9 cellular contexts compared by ENCODE assay signal in the genomic region with DNA sequence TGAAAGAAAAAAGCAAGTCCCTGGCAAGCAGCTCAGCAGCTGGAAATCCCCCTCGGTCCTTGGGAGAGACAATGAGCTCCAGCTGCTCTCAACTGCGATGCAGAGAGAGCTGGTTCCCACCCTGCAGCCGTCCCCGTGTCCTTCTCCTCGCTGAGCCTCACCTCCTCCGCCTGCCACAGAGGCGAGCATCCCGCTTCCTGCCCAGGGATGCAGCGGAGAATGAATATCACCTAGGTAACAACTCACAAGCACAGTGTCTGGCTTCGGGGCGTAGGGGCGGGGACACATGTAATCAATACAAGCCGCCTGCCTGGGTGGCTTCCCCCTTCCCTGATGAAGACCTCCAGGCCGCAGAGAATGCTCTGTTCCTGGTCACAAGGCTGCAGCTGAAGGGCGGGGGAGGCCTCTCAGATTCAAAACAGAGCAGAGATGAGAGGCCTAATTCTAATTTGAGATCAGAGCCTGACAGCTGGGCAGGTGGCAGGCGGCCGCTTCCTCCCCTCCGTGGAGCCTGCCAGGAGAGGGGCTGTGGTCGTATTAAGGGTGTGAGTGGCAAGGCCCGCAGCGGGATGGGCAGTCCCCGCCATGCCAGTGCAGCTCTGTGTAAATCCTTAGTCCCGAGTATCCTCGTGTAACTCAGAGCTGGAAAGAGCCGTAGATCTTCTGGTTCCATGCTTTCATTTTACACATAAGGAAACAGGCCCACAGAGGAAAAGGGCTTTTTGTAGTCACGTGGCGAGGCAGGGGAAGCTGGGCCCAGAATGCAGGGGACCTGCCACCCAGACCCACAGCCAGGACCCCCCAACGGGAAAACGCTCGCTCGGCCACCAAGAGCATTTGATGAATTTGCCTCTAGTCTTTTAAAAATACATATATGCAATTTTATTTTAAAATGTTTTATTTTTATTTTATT. TPM values are rescaled to one million over a fixed set of nuclear protein-coding genes. Genes with fewer than 3 reads are reported as not detected.
DNase-seq lines count a peak whose midpoint lies in the region; ATAC-seq and TF ChIP-seq lines count a peak whose summit lies in the region.
"Had no signal": no experiment of that assay in that cellular context is flagged by ENCODE, and none has a peak within 500 bp of the region (broad histone marks: within the 10 kb centered on the region; RNA-seq: fewer than 3 reads in every experiment).

No MANE protein-coding gene starts in this region.

- H3K4me3 ChIP-seq in NT2/D1 (ENCODE audit: insufficient read length, low read depth) (no peak overlapping the region), heart left ventricle (peak overlapping the region in 4 of 12 donors; percentile 1 to 19 (median 18))

- peak overlapping the region; percentile 93 for H3K27ac Mint-ChIP-seq in activated CD8-positive, alpha-beta memory T cell treated with anti-CD3 and anti-CD28 coated beads, Interleukin-2, amount 10 ng/mL, durations not matched to agents 7 days and 5 days
- peak overlapping the region; percentile 94 for H3K27ac Mint-ChIP-seq in stimulated activated naive B cell treated with anti-CD40 and anti-IgM and Interleukin-4, amounts not matched to agents 10 μg/mL and 1 μg/mL and 100 μg/mL, for 72 hours

- H3K4me1 Mint-ChIP-seq in activated CD8-positive, alpha-beta memory T cell treated with anti-CD3 and anti-CD28 coated beads, Interleukin-2, amount 10 ng/mL, durations not matched to agents 7 days and 5 days, result peaks cover 55% of the 10 kb centered on the region
- H3K4me1 Mint-ChIP-seq in stimulated activated naive B cell treated with anti-CD40 and anti-IgM and Interleukin-4, amounts not matched to agents 10 μg/mL and 1 μg/mL and 100 μg/mL, for 72 hours, result peaks cover 36 to 46% of the 10 kb centered on the region in 2 donors

- ATAC-seq in activated CD8-positive, alpha-beta memory T cell treated with anti-CD3 and anti-CD28 coated beads, Interleukin-2, amount 10 ng/mL, durations not matched to agents 7 days and 5 days, result peak; percentile 30
- ATAC-seq in HG03139 (IDR thresholded peaks at IDR 0.05; ENCODE audit: unreplicated experiment) (peak; percentile 41), heart left ventricle (peak; percentile 25 to 66 (median 57))
- peak; percentile 56 to 65 for ATAC-seq in stimulated activated naive B cell treated with anti-CD40 and anti-IgM and Interleukin-4, amounts not matched to agents 10 μg/mL and 1 μg/mL and 100 μg/mL, for 72 hours (replicated peaks)

- peak; percentile 75 for DNase-seq in activated CD8-positive, alpha-beta memory T cell treated with anti-CD3 and anti-CD28 coated beads, Interleukin-2, amount 10 ng/mL, durations not matched to agents 7 days and 5 days
- no peak for DNase-seq in activated CD8-positive, alpha-beta memory T cell treated with anti-CD3 and anti-CD28 coated beads for 24 hours
- DNase-seq in NT2/D1 (ENCODE audit: low read depth, low spot score) (peak; percentile 85), heart left ventricle (no peak), NCI-H2029 treated with DMSO at 0.1 percent for 48 hours (lab: John Stamatoyannopoulos, UW) (no peak), 8988T (no peak)
- no peak for DNase-seq in stimulated activated naive B cell treated with anti-CD40 and anti-IgM and Interleukin-4, amounts not matched to agents 10 μg/mL and 1 μg/mL and 100 μg/mL, for 72 hours

- intact Hi-C loops in heart left ventricle (cut with DNase I), result no loop called here

- peak overlapping the region; percentile 2 for H3K9ac ChIP-seq in NT2/D1 (ENCODE audit: insufficient read length, low read depth)

- H3K27ac ChIP-seq in heart left ventricle, result peak overlapping the region in 5 of 12 donors; percentile 25 to 67 (median 39)

- CTCF ChIA-PET in activated CD8-positive, alpha-beta memory T cell treated with anti-CD3 and anti-CD28 coated beads, Interleukin-2, amount 10 ng/mL, durations not matched to agents 7 days and 5 days (lab: Charles Lee), result interaction anchor here (0.6 to 16.1 kb wide), 4 partner anchors 8 to 112 kb away, joined by 3 to 238 read pairs (median 4); no protein-coding TSS in a partner anchor

- no peaks in the 10 kb centered on the region for H3K27me3 ChIP-seq in NT2/D1 (ENCODE audit: insufficient read depth, insufficient read length)
- no peaks in the 10 kb centered on the region for H3K27me3 ChIP-seq in heart left ventricle

- TF ChIP-seq CTCF in heart left ventricle (IDR thresholded peaks at IDR 0.05), result no peak

- H3K36me3 ChIP-seq in NT2/D1 (ENCODE audit: insufficient read depth, insufficient read length, low read length), result no peaks in the 10 kb centered on the region
- no peaks in the 10 kb centered on the region for H3K36me3 ChIP-seq in heart left ventricle

- peak overlapping the region; percentile 63 for H3K4me3 Mint-ChIP-seq in activated CD8-positive, alpha-beta memory T cell treated with anti-CD3 and anti-CD28 coated beads, Interleukin-2, amount 10 ng/mL, durations not matched to agents 7 days and 5 days
- peak overlapping the region; percentile 60 to 65 for H3K4me3 Mint-ChIP-seq in stimulated activated naive B cell treated with anti-CD40 and anti-IgM and Interleukin-4, amounts not matched to agents 10 μg/mL and 1 μg/mL and 100 μg/mL, for 72 hours

- TF ChIP-seq POLR2A in heart left ventricle (IDR thresholded peaks at IDR 0.05), result no peak

- H3K9me3 Mint-ChIP-seq in activated CD8-positive, alpha-beta memory T cell treated with anti-CD3 and anti-CD28 coated beads, Interleukin-2, amount 10 ng/mL, durations not matched to agents 7 days and 5 days (ENCODE audit: low read depth), result no peaks in the 10 kb centered on the region
- H3K9me3 Mint-ChIP-seq in stimulated activated naive B cell treated with anti-CD40 and anti-IgM and Interleukin-4, amounts not matched to agents 10 μg/mL and 1 μg/mL and 100 μg/mL, for 72 hours, result no peaks in the 10 kb centered on the region

- H3K36me3 Mint-ChIP-seq in activated CD8-positive, alpha-beta memory T cell treated with anti-CD3 and anti-CD28 coated beads, Interleukin-2, amount 10 ng/mL, durations not matched to agents 7 days and 5 days, result no peaks in the 10 kb centered on the region
- H3K36me3 Mint-ChIP-seq in stimulated activated naive B cell treated with anti-CD40 and anti-IgM and Interleukin-4, amounts not matched to agents 10 μg/mL and 1 μg/mL and 100 μg/mL, for 72 hours, result no peaks in the 10 kb centered on the region

- 35 to 41% (median 38%) methylated on average over 28 to 31 of the region's 31 CpGs for WGBS in heart left ventricle, 4 donors

- H3K27me3 Mint-ChIP-seq in activated CD8-positive, alpha-beta memory T cell treated with anti-CD3 and anti-CD28 coated beads, Interleukin-2, amount 10 ng/mL, durations not matched to agents 7 days and 5 days, result no peaks in the 10 kb centered on the region
- no peaks in the 10 kb centered on the region for H3K27me3 Mint-ChIP-seq in stimulated activated naive B cell treated with anti-CD40 and anti-IgM and Interleukin-4, amounts not matched to agents 10 μg/mL and 1 μg/mL and 100 μg/mL, for 72 hours

- H3K9me3 ChIP-seq in NT2/D1 (ENCODE audit: insufficient read depth, low read length), result no peaks in the 10 kb centered on the region
- no peaks in the 10 kb centered on the region for H3K9me3 ChIP-seq in heart left ventricle

- H3K4me1 ChIP-seq in NT2/D1 (ENCODE audit: insufficient read depth, insufficient read length) (peaks cover 15% of the 10 kb centered on the region), heart left ventricle (peaks cover 0 to 32% (median 4%) of the 10 kb centered on the region in 12 donors)

RNA-seq across cellular contexts. Expression of a gene that starts 24.3 kb away (rescaled TPM):
- not detected for total RNA-seq in activated CD8-positive, alpha-beta memory T cell treated with anti-CD3 and anti-CD28 coated beads, Interleukin-2, amount 10 ng/mL, durations not matched to agents 7 days and 5 days
- not detected for total RNA-seq in heart left ventricle
- polyA plus RNA-seq in heart left ventricle, result under 1 TPM in 1 of 2 donors, not detected in 1; 0.30 TPM
- total RNA-seq: kidney epithelial cell had no signal

RNA-seq across cellular contexts. Expression of a gene that starts 29.4 kb away (rescaled TPM):
- not detected for total RNA-seq in activated CD8-positive, alpha-beta memory T cell treated with anti-CD3 and anti-CD28 coated beads, Interleukin-2, amount 10 ng/mL, durations not matched to agents 7 days and 5 days
- 1 to 10 TPM in 1 of 9 donors, under 1 TPM in 1, not detected in 7; 0.83 to 1.9 TPM for total RNA-seq in heart left ventricle
- under 1 TPM; 0.18 to 0.72 TPM for polyA plus RNA-seq in heart left ventricle
- total RNA-seq: kidney epithelial cell had no signal

Comparison
In these comparisons a context has a peak if more than half of its experiments do, and no peak if none do; other contexts are left out.
1. DNase-seq: peak in activated CD8-positive, alpha-beta memory T cell treated with anti-CD3 and anti-CD28 coated beads, Interleukin-2, amount 10 ng/mL, durations not matched to agents 7 days and 5 days (single experiment) and NT2/D1 (single experiment); none in activated CD8-positive, alpha-beta memory T cell treated with anti-CD3 and anti-CD28 coated beads for 24 hours (single experiment), heart left ventricle (0 of 5), stimulated activated naive B cell treated with anti-CD40 and anti-IgM and Interleukin-4, amounts not matched to agents 10 μg/mL and 1 μg/mL and 100 μg/mL, for 72 hours (single experiment), NCI-H2029 treated with DMSO at 0.1 percent for 48 hours (single experiment) and 8988T (single experiment).
2. Peak in every context shown above with its lines, with median percentiles within 50 percentile points of each other: ATAC-seq.